In genomic region chr20:35269055-35269781, GRCh38 we compare ENCODE assay signal across 8 cellular contexts. TPM values are rescaled to one million over a fixed set of nuclear protein-coding genes. Genes with fewer than 3 reads are reported as not detected.
DNase-seq lines count a peak whose midpoint lies in the region; ATAC-seq, FAIRE-seq and TF ChIP-seq lines count a peak whose summit lies in the region.

No MANE protein-coding gene starts in this region.

- no peak overlapping the region for H3K27ac Mint-ChIP-seq in activated CD8-positive, alpha-beta memory T cell treated with anti-CD3 and anti-CD28 coated beads, Interleukin-2, amount 10 ng/mL, durations not matched to agents 7 days and 5 days
- H3K27ac Mint-ChIP-seq in naive B cell, result peak overlapping the region in 2 of 6 donors; percentile 38 to 53

- H3K4me3 Mint-ChIP-seq in activated CD8-positive, alpha-beta memory T cell treated with anti-CD3 and anti-CD28 coated beads, Interleukin-2, amount 10 ng/mL, durations not matched to agents 7 days and 5 days, result no peak overlapping the region
- no peak overlapping the region for H3K4me3 Mint-ChIP-seq in naive B cell

- H3K4me1 Mint-ChIP-seq in activated CD8-positive, alpha-beta memory T cell treated with anti-CD3 and anti-CD28 coated beads, Interleukin-2, amount 10 ng/mL, durations not matched to agents 7 days and 5 days, result peaks cover 11% of the 10 kb centered on the region
- H3K4me1 Mint-ChIP-seq in naive B cell, result peaks cover 4 to 13% (median 6%) of the 10 kb centered on the region in 3 donors

- CTCF ChIA-PET in activated CD8-positive, alpha-beta memory T cell treated with anti-CD3 and anti-CD28 coated beads, Interleukin-2, amount 10 ng/mL, durations not matched to agents 7 days and 5 days (lab: Charles Lee), result interaction anchor here (0.6 to 3.6 kb wide), 28 partner anchors 8 to 224 kb away, joined by 3 to 39 read pairs (median 5); partner anchors contain the start of genes EDEM2, EIF6 and MMP24OS

- no peaks in the 10 kb centered on the region for H3K9me3 Mint-ChIP-seq in activated CD8-positive, alpha-beta memory T cell treated with anti-CD3 and anti-CD28 coated beads, Interleukin-2, amount 10 ng/mL, durations not matched to agents 7 days and 5 days (ENCODE audit: low read depth)
- H3K9me3 Mint-ChIP-seq in naive B cell, result no peaks in the 10 kb centered on the region

- H3K4me3 ChIP-seq in AG09309 (ENCODE audit: control insufficient read depth, low read depth, low read length), result no peak overlapping the region

- TF ChIP-seq POLR2A in GM12892 (IDR thresholded peaks at IDR 0.05; ENCODE audit: low read depth, low read length), result no peak

- no peaks in the 10 kb centered on the region for H3K27me3 Mint-ChIP-seq in activated CD8-positive, alpha-beta memory T cell treated with anti-CD3 and anti-CD28 coated beads, Interleukin-2, amount 10 ng/mL, durations not matched to agents 7 days and 5 days
- H3K27me3 Mint-ChIP-seq in naive B cell, result no peaks in the 10 kb centered on the region

- peak; percentile 82 for ATAC-seq in activated CD8-positive, alpha-beta memory T cell treated with anti-CD3 and anti-CD28 coated beads, Interleukin-2, amount 10 ng/mL, durations not matched to agents 7 days and 5 days
- ATAC-seq in esophagus mucosa (peak; percentile 44), naive B cell (ENCODE audit: low read depth in 2 of 2) (peak; percentile 40 to 63)

- TF ChIP-seq CTCF in AG09309 (IDR thresholded peaks at IDR 0.05; ENCODE audit: control insufficient read depth, insufficient read depth, low read depth, low read length, missing control alignments), result peak; percentile 89

- H3K36me3 Mint-ChIP-seq in activated CD8-positive, alpha-beta memory T cell treated with anti-CD3 and anti-CD28 coated beads, Interleukin-2, amount 10 ng/mL, durations not matched to agents 7 days and 5 days, result peaks cover 2% of the 10 kb centered on the region
- peaks cover 0 to 12% of the 10 kb centered on the region in 2 donors for H3K36me3 Mint-ChIP-seq in naive B cell

- peak; percentile 82 for FAIRE-seq in GM12892 (lab: Jason Lieb, UNC)

- DNase-seq in AG09309 (ENCODE audit: low read depth) (no peak), GM12892 (ENCODE audit: insufficient read length) (peak; percentile 69), NCI-H345 treated with DMSO at 0.1 percent for 48 hours (lab: John Stamatoyannopoulos, UW; ENCODE audit: unreplicated experiment) (peak; percentile 32), naive B cell (peak; percentile 19), ureter (ENCODE audit: low spot score) (peak; percentile 63), amniotic stem cell (lab: John Stamatoyannopoulos, UW) (no peak)
- DNase-seq in activated CD8-positive, alpha-beta memory T cell treated with anti-CD3 and anti-CD28 coated beads, Interleukin-2, amount 10 ng/mL, durations not matched to agents 7 days and 5 days, result peak; percentile 68

RNA-seq across cellular contexts. Expression of gene MMP24OS, which starts 8.7 kb away (rescaled TPM):
- polyA plus RNA-seq in GM12892 (2012; ENCODE audit: missing spikeins), result 23.9 TPM
- total RNA-seq in activated CD8-positive, alpha-beta memory T cell treated with anti-CD3 and anti-CD28 coated beads, Interleukin-2, amount 10 ng/mL, durations not matched to agents 7 days and 5 days, result 10 to 100 TPM; 28.4 to 44.3 TPM
- total RNA-seq in esophagus mucosa (57.6 TPM), ureter (103 TPM)
- 10 to 100 TPM in 2 of 6 donors, 1 to 10 TPM in 4; 3.7 to 14.1 (median 8.6) TPM for polyA plus RNA-seq in naive B cell (ENCODE audit: low read depth in 6 of 6)

RNA-seq across cellular contexts. Expression of gene EIF6, which starts 15.4 kb away (rescaled TPM):
- polyA plus RNA-seq in GM12892 (2012; ENCODE audit: missing spikeins), result 102 TPM
- total RNA-seq in activated CD8-positive, alpha-beta memory T cell treated with anti-CD3 and anti-CD28 coated beads, Interleukin-2, amount 10 ng/mL, durations not matched to agents 7 days and 5 days, result 100 to 1,000 TPM in 1 of 2 experiments, 10 to 100 TPM in 1; 98.6 to 121 TPM
- total RNA-seq in esophagus mucosa (256 TPM), ureter (191 TPM)
- polyA plus RNA-seq in naive B cell (ENCODE audit: low read depth in 6 of 6), result 100 to 1,000 TPM; 206 to 241 (median 228) TPM

RNA-seq across cellular contexts. Expression of gene FAM83C, which starts 23.0 kb away (rescaled TPM):
- not detected for polyA plus RNA-seq in GM12892 (2012; ENCODE audit: missing spikeins)
- total RNA-seq in activated CD8-positive, alpha-beta memory T cell treated with anti-CD3 and anti-CD28 coated beads, Interleukin-2, amount 10 ng/mL, durations not matched to agents 7 days and 5 days, result not detected
- total RNA-seq in esophagus mucosa (39.1 TPM), ureter (4.0 TPM)
- not detected for polyA plus RNA-seq in naive B cell (ENCODE audit: low read depth in 6 of 6)

RNA-seq across cellular contexts. Expression of gene MMP24, which starts 42.7 kb away (rescaled TPM):
- polyA plus RNA-seq in GM12892 (2012; ENCODE audit: missing spikeins), result 0.19 TPM
- total RNA-seq in activated CD8-positive, alpha-beta memory T cell treated with anti-CD3 and anti-CD28 coated beads, Interleukin-2, amount 10 ng/mL, durations not matched to agents 7 days and 5 days, result not detected
- total RNA-seq in esophagus mucosa (0.08 TPM), ureter (0.55 TPM)
- polyA plus RNA-seq in naive B cell (ENCODE audit: low read depth in 6 of 6), result under 1 TPM in 5 of 6 donors, not detected in 1; 0.05 to 0.09 (median 0.08) TPM

Comparison
In these comparisons a context has a peak if more than half of its experiments do, and no peak if none do; other contexts are left out.
1. DNase-seq: peak in GM12892 (single experiment), NCI-H345 treated with DMSO at 0.1 percent for 48 hours (single experiment), activated CD8-positive, alpha-beta memory T cell treated with anti-CD3 and anti-CD28 coated beads, Interleukin-2, amount 10 ng/mL, durations not matched to agents 7 days and 5 days (single experiment), naive B cell (single experiment) and ureter (single experiment); none in AG09309 (single experiment) and amniotic stem cell (single experiment).
2. Peak in every context shown above with its lines, with median percentiles within 50 percentile points of each other: ATAC-seq.